In genomic region chr10:16663472-16663871, GRCh38 we compare ENCODE assay signal across 21 cellular contexts.
"Had no signal": no experiment of that assay in that cellular context is flagged by ENCODE, and none has a peak within 500 bp of the region (broad histone marks: within the 10 kb centered on the region; RNA-seq: fewer than 3 reads in every experiment).

No MANE protein-coding gene starts in this region.

- H3K4me1 ChIP-seq: gastroesophageal sphincter, neural progenitor cell, spleen, testis, uterus had no signal

- H3K4me3 ChIP-seq: gastroesophageal sphincter, lung, neural progenitor cell, spleen, testis, uterus had no signal

- H3K27me3 ChIP-seq: gastroesophageal sphincter, neural progenitor cell, spleen, testis, uterus had no signal

- DNase-seq: activated CD4-positive, alpha-beta T cell treated with anti-CD3 and anti-CD28 coated beads, Interleukin-2, amount 10 ng/mL, durations not matched to agents 7 days and 5 days; activated CD4-positive, CD25-positive, alpha-beta regulatory T cell treated with anti-CD3 and anti-CD28 coated beads, Interleukin-2, amount 50 U/mL, for 72 hours; activated CD8-positive, alpha-beta T cell treated with anti-CD3 and anti-CD28 coated beads, Interleukin-2, amount 10 ng/mL, durations not matched to agents 7 days and 5 days; activated gamma-delta T cell; cortex of kidney; head of caudate nucleus; islet precursor cell; left colon; naive B cell; posterior cingulate gyrus; spleen; stimulated activated CD4-positive, alpha-beta T cell treated with anti-CD3 and anti-CD28 coated beads, Interleukin-4, amount 100 ng/mL, for 1 hour; stimulated activated naive CD4-positive, alpha-beta T cell; testis; trophoblast cell; uterus; WERI-Rb-1 had no signal

- H3K27ac ChIP-seq: epithelial cell of prostate, gastroesophageal sphincter, neural progenitor cell, spleen, testis, uterus, WERI-Rb-1 had no signal

- H3K36me3 ChIP-seq: gastroesophageal sphincter, neural progenitor cell, uterus, WERI-Rb-1 had no signal

- H3K9me3 ChIP-seq: gastroesophageal sphincter, spleen, testis, uterus had no signal

- ATAC-seq: activated CD8-positive, alpha-beta T cell treated with anti-CD3 and anti-CD28 coated beads, Interleukin-2, amount 10 ng/mL, durations not matched to agents 7 days and 5 days; gastroesophageal sphincter; left colon had no signal
